8 cellular contexts compared by ENCODE assay signal in genomic region chr12:118358607-118359540, GRCh38. TPM values are rescaled to one million over a fixed set of nuclear protein-coding genes. Genes with fewer than 3 reads are reported as not detected.
DNase-seq lines count a peak whose midpoint lies in the region; ATAC-seq, FAIRE-seq and TF ChIP-seq lines count a peak whose summit lies in the region.
"Had no signal": no experiment of that assay in that cellular context is flagged by ENCODE, and none has a peak within 500 bp of the region (broad histone marks: within the 10 kb centered on the region; RNA-seq: fewer than 3 reads in every experiment).

No MANE protein-coding gene starts in this region.

- TF ChIP-seq POLR2A in GM19099 (IDR thresholded peaks at IDR 0.05; ENCODE audit: extremely low read depth, insufficient read length, low read depth) = peak; percentile 40

- H3K4me3 Mint-ChIP-seq in chondrocyte (ENCODE audit: unreplicated experiment) = peak overlapping the region; percentile 58

- no peak for TF ChIP-seq CTCF in chondrocyte (IDR thresholded peaks at IDR 0.05)

- peak overlapping the region; percentile 82 for H3K27ac Mint-ChIP-seq in chondrocyte (ENCODE audit: unreplicated experiment)

- peak overlapping the region; percentile 58 to 76 for H3K27ac ChIP-seq in small intestine (ENCODE audit: low read depth in 1 of 2, low read length in 1 of 2)

- peaks cover 4 to 6% of the 10 kb centered on the region in 2 donors for H3K4me1 ChIP-seq in small intestine (ENCODE audit: control insufficient read depth in 2 of 2, insufficient read depth in 1 of 2, low read depth in 1 of 2, low read length in 1 of 2)

- FAIRE-seq in small intestine (lab: Jason Lieb, UNC) = peak; percentile 72

- peak overlapping the region in 1 of 2 donors; percentile 38 for H3K4me3 ChIP-seq in small intestine (ENCODE audit: low read depth in 1 of 2, low read length in 2 of 2)

- H3K9me3 ChIP-seq in small intestine (ENCODE audit: control insufficient read depth, low read depth) = no peaks in the 10 kb centered on the region

- H3K27me3 Mint-ChIP-seq in chondrocyte (ENCODE audit: low read depth) = no peaks in the 10 kb centered on the region

- peaks cover 63% of the 10 kb centered on the region for H3K4me1 Mint-ChIP-seq in chondrocyte (ENCODE audit: low read depth)

- no peaks in the 10 kb centered on the region for H3K36me3 ChIP-seq in small intestine (ENCODE audit: control insufficient read depth in 2 of 2, insufficient read depth in 2 of 2, low read length in 2 of 2)

- WGBS in small intestine, 3 donors = 10 to 22% (median 14%) methylated on average over 8 of the region's 8 CpGs

- H3K27me3 ChIP-seq in small intestine (ENCODE audit: control insufficient read depth in 2 of 2, insufficient read depth in 2 of 2, low read length in 2 of 2) = no peaks in the 10 kb centered on the region

- H3K36me3 Mint-ChIP-seq in chondrocyte (ENCODE audit: low read depth) = no peaks in the 10 kb centered on the region

- no peak for ATAC-seq in GM18909 (IDR thresholded peaks at IDR 0.05; ENCODE audit: poor library complexity, unreplicated experiment)
- ATAC-seq in HG02870 (IDR thresholded peaks at IDR 0.05; ENCODE audit: unreplicated experiment) = no peak

- no peaks in the 10 kb centered on the region for H3K9me3 Mint-ChIP-seq in chondrocyte (ENCODE audit: low read depth)

- DNase-seq in NOMO-1 treated with DMSO at 0.1 percent for 48 hours (lab: John Stamatoyannopoulos, UW; ENCODE audit: unreplicated experiment) = peak; percentile 82
- DNase-seq in chondrocyte (ENCODE audit: low spot score) = no peak
- peak; percentile 71 for DNase-seq in small intestine
- DNase-seq in activated CD4-positive, CD25-positive, alpha-beta regulatory T cell treated with anti-CD3 and anti-CD28 coated beads, Interleukin-2, amount 50 U/mL, for 72 hours = no peak
- DNase-seq: foreskin melanocyte had no signal

RNA-seq across cellular contexts. Expression of gene TAOK3, which starts 13.8 kb away (rescaled TPM):
- 18.3 to 31.3 TPM (median 19.9 TPM) in 3 replicates for total RNA-seq in chondrocyte
- 10 to 100 TPM; 24.1 to 37.3 (median 33.8) TPM for polyA plus RNA-seq in small intestine

RNA-seq across cellular contexts. Expression of gene SUDS3, which starts 17.5 kb away (rescaled TPM):
- 22.6 to 27.8 TPM (median 23.4 TPM) in 3 replicates for total RNA-seq in chondrocyte
- 10 to 100 TPM in 2 of 3 donors, 1 to 10 TPM in 1; 8.4 to 15.9 (median 15.0) TPM for polyA plus RNA-seq in small intestine

Comparison
In these comparisons a context has a peak if more than half of its experiments do, and no peak if none do; other contexts are left out.
1. DNase-seq: peak in NOMO-1 treated with DMSO at 0.1 percent for 48 hours (single experiment) and small intestine (single experiment); none in chondrocyte (single experiment) and activated CD4-positive, CD25-positive, alpha-beta regulatory T cell treated with anti-CD3 and anti-CD28 coated beads, Interleukin-2, amount 50 U/mL, for 72 hours (single experiment).